17 cellular contexts compared by ENCODE assay signal in genomic region chr18:37246779-37247340, GRCh38.
"Had no signal": no experiment of that assay in that cellular context is flagged by ENCODE, and none has a peak within 500 bp of the region (broad histone marks: within the 10 kb centered on the region; RNA-seq: fewer than 3 reads in every experiment).

No MANE protein-coding gene starts in this region.

- H3K36me3 ChIP-seq: Peyer's patch, SJSA1 had no signal

- H3K9me3 ChIP-seq: Peyer's patch, SJSA1 had no signal

- H3K27ac ChIP-seq: Peyer's patch, SJSA1 had no signal

- DNase-seq: activated CD4-positive, alpha-beta T cell treated with anti-CD3 and anti-CD28 coated beads for 48 hours; activated CD4-positive, alpha-beta T cell treated with anti-CD3 and anti-CD28 coated beads, Interleukin-2, amount 50 U/mL, for 4 hours; activated CD4-positive, CD25-positive, alpha-beta regulatory T cell treated with anti-CD3 and anti-CD28 coated beads, Interleukin-2, amount 50 U/mL, for 72 hours; activated CD8-positive, alpha-beta memory T cell treated with anti-CD3 and anti-CD28 coated beads, Interleukin-2, amount 50 U/mL, for 48 hours; activated CD8-positive, alpha-beta T cell treated with anti-CD3 and anti-CD28 coated beads, Interleukin-2, amount 10 ng/mL, durations not matched to agents 7 days and 5 days; activated naive CD4-positive, alpha-beta T cell; activated T-cell treated with anti-CD3 and anti-CD28 coated beads, Interleukin-2, amount 50 U/mL, for 1 hour; NCI-H1092; NCI-H1417; NCI-H1930; NCI-H345; NCI-H510A; NCI-H69; Peyer's patch; SHP77 had no signal

- ATAC-seq: activated CD8-positive, alpha-beta T cell treated with anti-CD3 and anti-CD28 coated beads, Interleukin-2, amount 10 ng/mL, durations not matched to agents 7 days and 5 days had no signal

- H3K4me3 ChIP-seq: Peyer's patch, SJSA1 had no signal

- H3K27me3 ChIP-seq: Peyer's patch, SJSA1 had no signal

- FAIRE-seq: astrocyte had no signal

- H3K4me1 ChIP-seq: Peyer's patch, SJSA1 had no signal
